8 cellular contexts compared by ENCODE assay signal in the genomic region with DNA sequence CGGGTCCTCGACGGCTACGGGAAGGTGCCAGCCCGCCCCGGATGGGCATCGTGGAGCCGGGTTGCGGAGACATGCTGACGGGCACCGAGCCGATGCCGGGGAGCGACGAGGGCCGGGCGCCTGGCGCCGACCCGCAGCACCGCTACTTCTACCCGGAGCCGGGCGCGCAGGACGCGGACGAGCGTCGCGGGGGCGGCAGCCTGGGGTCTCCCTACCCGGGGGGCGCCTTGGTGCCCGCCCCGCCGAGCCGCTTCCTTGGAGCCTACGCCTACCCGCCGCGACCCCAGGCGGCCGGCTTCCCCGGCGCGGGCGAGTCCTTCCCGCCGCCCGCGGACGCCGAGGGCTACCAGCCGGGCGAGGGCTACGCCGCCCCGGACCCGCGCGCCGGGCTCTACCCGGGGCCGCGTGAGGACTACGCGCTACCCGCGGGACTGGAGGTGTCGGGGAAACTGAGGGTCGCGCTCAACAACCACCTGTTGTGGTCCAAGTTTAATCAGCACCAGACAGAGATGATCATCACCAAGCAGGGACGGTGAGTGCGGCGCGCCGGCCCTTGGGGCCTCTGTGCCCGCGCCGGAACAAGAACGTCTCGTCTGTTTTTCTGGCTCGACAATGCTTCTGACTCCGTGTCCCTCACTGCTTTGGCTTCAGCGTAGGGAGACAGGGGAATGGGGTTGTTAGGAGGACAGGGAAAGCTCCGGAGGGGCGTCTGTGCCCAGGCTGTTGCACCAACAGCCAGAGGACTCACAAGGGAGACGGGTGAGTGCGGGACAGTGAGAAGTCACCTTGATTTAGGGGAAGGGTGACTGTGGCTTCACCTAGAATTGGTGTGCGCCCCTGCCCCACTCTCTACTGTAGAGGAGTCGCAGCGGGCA. TPM values are rescaled to one million over a fixed set of nuclear protein-coding genes. Genes with fewer than 3 reads are reported as not detected.
DNase-seq lines count a peak whose midpoint lies in the region; ATAC-seq and TF ChIP-seq lines count a peak whose summit lies in the region.

No MANE protein-coding gene starts in this region.

- H3K27me3 ChIP-seq in MM.1S (replicated peaks; ENCODE audit: insufficient read depth, low read length) (peaks cover 35% of the 10 kb centered on the region), dorsolateral prefrontal cortex (peaks cover 0 to 75% (median 37%) of the 10 kb centered on the region in 45 donors)

- H3K4me1 Mint-ChIP-seq in Calu3 (ENCODE audit: low read depth, unreplicated experiment), result peaks cover 6% of the 10 kb centered on the region
- H3K4me1 Mint-ChIP-seq in natural killer cell treated with Interleukin-12 subunit alpha and Interleukin-12 subunit beta and Interleukin-15 and Interleukin-18, amount 100 ng/mL, for 72 hours (ENCODE audit: low read depth in 2 of 2), result peaks cover 58% of the 10 kb centered on the region in 2 donors

- H3K9me3 Mint-ChIP-seq in Calu3 (ENCODE audit: low read depth, unreplicated experiment), result no peaks in the 10 kb centered on the region
- H3K9me3 Mint-ChIP-seq in natural killer cell treated with Interleukin-12 subunit alpha and Interleukin-12 subunit beta and Interleukin-15 and Interleukin-18, amount 100 ng/mL, for 72 hours, result no peaks in the 10 kb centered on the region

- H3K79me2 ChIP-seq in MM.1S (ENCODE audit: low read length), result no peaks in the 10 kb centered on the region

- DNase-seq in Calu3 (no peak), MM.1S (no peak), dorsolateral prefrontal cortex (peak in 4 of 10 donors; percentile 12 to 14 (median 13)), Kasumi-1 (lab: John Stamatoyannopoulos, UW) (no peak), NCI-H446 treated with DMSO at 0.1 percent for 48 hours (lab: John Stamatoyannopoulos, UW) (no peak), cerebellar cortex (ENCODE audit: low spot score) (no peak)
- DNase-seq in natural killer cell treated with Interleukin-12 subunit alpha and Interleukin-12 subunit beta and Interleukin-15 and Interleukin-18, amount 100 ng/mL, for 72 hours (ENCODE audit: low spot score), result no peak

- no peak overlapping the region for H2AFZ ChIP-seq in MM.1S (ENCODE audit: low read length)

- ATAC-seq in GM21528 (IDR thresholded peaks at IDR 0.05; ENCODE audit: low FRiP score, unreplicated experiment), result peak; percentile 18
- peak in 1 of 2 donors; percentile 2 for ATAC-seq in natural killer cell treated with Interleukin-12 subunit alpha and Interleukin-12 subunit beta and Interleukin-15 and Interleukin-18, amount 100 ng/mL, for 72 hours

- H3K4me2 ChIP-seq in MM.1S (ENCODE audit: low read depth, low read length), result peak overlapping the region; percentile 72

- no peaks in the 10 kb centered on the region for H3K9me3 ChIP-seq in MM.1S (replicated peaks; ENCODE audit: insufficient read depth, low read length)

- peak overlapping the region; percentile 46 for H3K4me3 ChIP-seq in MM.1S (ENCODE audit: low read length)
- H3K4me3 ChIP-seq in dorsolateral prefrontal cortex, result peak overlapping the region in 53 of 59 donors; percentile 5 to 62 (median 40)

- H3K27me3 Mint-ChIP-seq in Calu3 (ENCODE audit: unreplicated experiment), result peaks cover 91% of the 10 kb centered on the region
- H3K27me3 Mint-ChIP-seq in natural killer cell treated with Interleukin-12 subunit alpha and Interleukin-12 subunit beta and Interleukin-15 and Interleukin-18, amount 100 ng/mL, for 72 hours, result no peaks in the 10 kb centered on the region

- H3K9me2 ChIP-seq in MM.1S (replicated peaks; ENCODE audit: insufficient read depth, low read length), result no peaks in the 10 kb centered on the region

- H4K20me1 ChIP-seq in MM.1S (ENCODE audit: insufficient read depth, low read length), result no peaks in the 10 kb centered on the region

- H3K4me1 ChIP-seq in MM.1S (ENCODE audit: low read length), result no peaks in the 10 kb centered on the region

- H3K27ac ChIP-seq in MM.1S (ENCODE audit: low read length), result no peak overlapping the region
- no peak overlapping the region for H3K27ac ChIP-seq in dorsolateral prefrontal cortex

- BruUV-seq in Calu3 (replicated peaks; lab: Mats Ljungman, UMichigan), result no TSS peak

- TF ChIP-seq CTCF in Calu3 (IDR thresholded peaks at IDR 0.05; ENCODE audit: unreplicated experiment) (no peak), MM.1S (IDR thresholded peaks at IDR 0.05; ENCODE audit: low read length) (no peak), dorsolateral prefrontal cortex (IDR thresholded peaks at IDR 0.05 in 54 of 56, conservative IDR thresholded peaks at IDR 0.05 in 2 of 56; ENCODE audit: low read depth in 1 of 56, partially characterized antibody in 56 of 56) (no peak)

- no peaks in the 10 kb centered on the region for H3F3A ChIP-seq in MM.1S (ENCODE audit: insufficient read depth, low read length)

- no peak overlapping the region for H3K27ac Mint-ChIP-seq in Calu3 (ENCODE audit: unreplicated experiment)
- H3K27ac Mint-ChIP-seq in natural killer cell treated with Interleukin-12 subunit alpha and Interleukin-12 subunit beta and Interleukin-15 and Interleukin-18, amount 100 ng/mL, for 72 hours, result peak overlapping the region; percentile 92 to 99

- H3K9ac ChIP-seq in MM.1S (ENCODE audit: low read length), result no peak overlapping the region

- peak overlapping the region; percentile 57 for H3K4me3 Mint-ChIP-seq in Calu3 (ENCODE audit: low read depth, unreplicated experiment)
- H3K4me3 Mint-ChIP-seq in natural killer cell treated with Interleukin-12 subunit alpha and Interleukin-12 subunit beta and Interleukin-15 and Interleukin-18, amount 100 ng/mL, for 72 hours, result peak overlapping the region; percentile 96

- no peaks in the 10 kb centered on the region for H3K36me3 ChIP-seq in MM.1S (replicated peaks; ENCODE audit: insufficient read depth, low read length)

- CTCF ChIA-PET in Calu3 (lab: Charles Lee), result interaction anchor here (0.6 to 1.5 kb wide), 8 partner anchors 9 to 117 kb away, joined by 3 to 8 read pairs (median 4); partner anchors contain the start of gene SP6

- intact Hi-C loops in Calu3 (cut with micrococcal nuclease; ENCODE audit: unreplicated experiment), result no loop called here
- intact Hi-C loops in dorsolateral prefrontal cortex (cut with DNase I), result no loop called here

- H3K36me3 Mint-ChIP-seq in Calu3 (ENCODE audit: insufficient read depth, unreplicated experiment), result no peaks in the 10 kb centered on the region
- peaks cover 27% of the 10 kb centered on the region for H3K36me3 Mint-ChIP-seq in natural killer cell treated with Interleukin-12 subunit alpha and Interleukin-12 subunit beta and Interleukin-15 and Interleukin-18, amount 100 ng/mL, for 72 hours

RNA-seq across cellular contexts. Expression of gene TBX21, which starts 0.6 kb away (rescaled TPM):
- total RNA-seq in Calu3 (2022) (not detected in 2 replicates), dorsolateral prefrontal cortex (under 1 TPM in 28 of 120 experiments, not detected in 92; 0.19 to 0.74 (median 0.39) TPM)
- 100 to 1,000 TPM; 234 to 437 TPM for total RNA-seq in natural killer cell treated with Interleukin-12 subunit alpha and Interleukin-12 subunit beta and Interleukin-15 and Interleukin-18, amount 100 ng/mL, for 72 hours

RNA-seq across cellular contexts. Expression of gene TBKBP1, which starts 39.7 kb away (rescaled TPM):
- total RNA-seq in Calu3 (2022) (6.4 and 6.5 TPM in 2 replicates), dorsolateral prefrontal cortex (10 to 100 TPM; 15.3 to 57.8 (median 37.2) TPM)
- 10 to 100 TPM; 13.1 to 22.6 TPM for total RNA-seq in natural killer cell treated with Interleukin-12 subunit alpha and Interleukin-12 subunit beta and Interleukin-15 and Interleukin-18, amount 100 ng/mL, for 72 hours

Comparison
In these comparisons a context has a peak if more than half of its experiments do, and no peak if none do; other contexts are left out.
1. RNA of gene TBX21, which starts 0.6 kb away (total RNA-seq): 234 to 437 TPM in natural killer cell treated with Interleukin-12 subunit alpha and Interleukin-12 subunit beta and Interleukin-15 and Interleukin-18, amount 100 ng/mL, for 72 hours; 0.19 to 0.74 TPM in dorsolateral prefrontal cortex and not detected in Calu3; every median in the first group is over 100 times any median in the second.